16 cellular contexts compared by ENCODE assay signal in the genomic region with DNA sequence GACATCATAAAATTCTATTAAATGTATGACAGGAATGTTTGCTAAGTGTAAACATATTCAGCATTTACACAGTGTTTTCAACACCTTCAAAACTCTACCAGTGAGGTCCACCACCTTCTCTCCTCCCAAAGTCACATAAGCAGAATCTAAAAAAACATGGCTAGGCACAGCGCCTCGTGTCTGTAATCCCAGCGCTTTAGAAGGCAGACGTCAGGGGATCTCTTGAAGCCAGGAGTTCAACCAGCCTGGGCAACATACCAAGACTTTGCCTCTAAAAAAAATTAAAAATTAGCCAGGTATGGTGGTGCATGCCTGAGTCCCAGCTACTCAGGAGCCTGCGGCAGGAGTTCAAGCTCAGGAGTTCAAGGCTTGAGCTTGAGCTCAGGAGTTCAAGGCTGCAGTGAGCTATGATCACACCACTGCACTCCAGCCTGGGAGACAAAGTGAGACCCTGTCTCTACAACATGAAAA. TPM values are rescaled to one million over a fixed set of nuclear protein-coding genes. Genes with fewer than 3 reads are reported as not detected.
DNase-seq lines count a peak whose midpoint lies in the region; ATAC-seq and TF ChIP-seq lines count a peak whose summit lies in the region.
"Had no signal": no experiment of that assay in that cellular context is flagged by ENCODE, and none has a peak within 500 bp of the region (broad histone marks: within the 10 kb centered on the region; RNA-seq: fewer than 3 reads in every experiment).

No MANE protein-coding gene starts in this region.

- H3K9me3 ChIP-seq in AG04450 (ENCODE audit: control insufficient read depth, insufficient read depth, low read length) (no peaks in the 10 kb centered on the region), osteoblast (ENCODE audit: low read depth, low read length) (no peaks in the 10 kb centered on the region)
- H3K9me3 ChIP-seq: ascending aorta; BLaER1 treated with 17β-estradiol and CSF1 and Interleukin-3, amounts not matched to agents 10 nM and 100 nM; SK-N-SH had no signal

- H3K4me3 ChIP-seq in AG04450 (ENCODE audit: low read depth, low read length) = no peak overlapping the region
- no peak overlapping the region for H3K4me3 ChIP-seq in osteoblast (ENCODE audit: insufficient read depth, low read length)
- H3K4me3 ChIP-seq: ascending aorta; BLaER1 treated with 17β-estradiol and CSF1 and Interleukin-3, amounts not matched to agents 10 nM and 100 nM had no signal

- no peaks in the 10 kb centered on the region; the same call in 1 of the 2 replicates for H3K36me3 Mint-ChIP-seq in HFFc6 (ENCODE audit: low read depth)
- H3K36me3 Mint-ChIP-seq in glutamatergic neuron (ENCODE audit: unreplicated experiment) = no peaks in the 10 kb centered on the region
- no peaks in the 10 kb centered on the region for H3K36me3 Mint-ChIP-seq in activated naive CD4-positive, alpha-beta T cell treated with anti-CD3 and anti-CD28 coated beads for 36 hours (ENCODE audit: low read depth)

- TF ChIP-seq CTCF in AG04450 (IDR thresholded peaks at IDR 0.05; ENCODE audit: low read depth, low read length) (no peak), HFFc6 (IDR thresholded peaks at IDR 0.05) (no peak), osteoblast (IDR thresholded peaks at IDR 0.05; ENCODE audit: extremely low read depth, low read depth, low read length) (no peak), glutamatergic neuron (IDR thresholded peaks at IDR 0.05; ENCODE audit: partially characterized antibody, unreplicated experiment) (no peak)

- no peak overlapping the region for H2AFZ ChIP-seq in osteoblast (ENCODE audit: low read length)

- no peak overlapping the region for H3K4me3 Mint-ChIP-seq in HFFc6
- H3K4me3 Mint-ChIP-seq in glutamatergic neuron (ENCODE audit: unreplicated experiment) = no peak overlapping the region
- H3K4me3 Mint-ChIP-seq in activated naive CD4-positive, alpha-beta T cell treated with anti-CD3 and anti-CD28 coated beads for 36 hours = no peak overlapping the region
- H3K4me3 Mint-ChIP-seq: activated B cell treated with CpG ODN at 0.5 μM for 24 hours; naive thymus-derived CD8-positive, alpha-beta T cell had no signal

- H3K9me3 Mint-ChIP-seq in HFFc6 = no peaks in the 10 kb centered on the region
- no peaks in the 10 kb centered on the region for H3K9me3 Mint-ChIP-seq in glutamatergic neuron (ENCODE audit: unreplicated experiment)
- no peaks in the 10 kb centered on the region for H3K9me3 Mint-ChIP-seq in activated naive CD4-positive, alpha-beta T cell treated with anti-CD3 and anti-CD28 coated beads for 36 hours
- H3K9me3 Mint-ChIP-seq: activated B cell treated with CpG ODN at 0.5 μM for 24 hours; naive thymus-derived CD8-positive, alpha-beta T cell had no signal

- H3K27me3 Mint-ChIP-seq in HFFc6 (ENCODE audit: insufficient read depth) = no peaks in the 10 kb centered on the region
- no peaks in the 10 kb centered on the region for H3K27me3 Mint-ChIP-seq in glutamatergic neuron (ENCODE audit: unreplicated experiment)
- no peaks in the 10 kb centered on the region for H3K27me3 Mint-ChIP-seq in activated naive CD4-positive, alpha-beta T cell treated with anti-CD3 and anti-CD28 coated beads for 36 hours (ENCODE audit: low read depth)
- H3K27me3 Mint-ChIP-seq: activated B cell treated with CpG ODN at 0.5 μM for 24 hours; naive thymus-derived CD8-positive, alpha-beta T cell had no signal

- CTCF ChIA-PET in AG04450 (lab: Charles Lee) = no interaction called here
- CTCF ChIA-PET in activated naive CD4-positive, alpha-beta T cell treated with anti-CD3 and anti-CD28 coated beads for 36 hours (lab: Charles Lee) = no interaction called here

- H4K20me1 ChIP-seq in osteoblast (ENCODE audit: insufficient read depth, low read length) = peaks cover 52% of the 10 kb centered on the region

- no peaks in the 10 kb centered on the region for H3K27me3 ChIP-seq in AG04450 (ENCODE audit: control insufficient read depth, insufficient read depth, low read length)
- H3K27me3 ChIP-seq in osteoblast (ENCODE audit: insufficient read depth, low read length) = no peaks in the 10 kb centered on the region
- H3K27me3 ChIP-seq: ascending aorta; BLaER1 treated with 17β-estradiol and CSF1 and Interleukin-3, amounts not matched to agents 10 nM and 100 nM had no signal

- H3K36me3 ChIP-seq in osteoblast (ENCODE audit: insufficient read depth, low read length) = no peaks in the 10 kb centered on the region
- H3K36me3 ChIP-seq: ascending aorta had no signal

- H3K4me1 Mint-ChIP-seq in HFFc6 (ENCODE audit: low read depth) (peaks cover 34% of the 10 kb centered on the region), glutamatergic neuron (ENCODE audit: low read depth, unreplicated experiment) (no peaks in the 10 kb centered on the region)
- H3K4me1 Mint-ChIP-seq in activated naive CD4-positive, alpha-beta T cell treated with anti-CD3 and anti-CD28 coated beads for 36 hours (ENCODE audit: low read depth) = peaks cover 17% of the 10 kb centered on the region

- ATAC-seq in SK-N-SH treated with all-trans-retinoic acid at 6 μM for 48 hours (no peak), GM21390 (IDR thresholded peaks at IDR 0.05; ENCODE audit: unreplicated experiment) (no peak)
- ATAC-seq: naive thymus-derived CD8-positive, alpha-beta T cell had no signal

- H3K4me1 ChIP-seq in osteoblast (ENCODE audit: insufficient read depth, low read length) = peaks cover 30% of the 10 kb centered on the region

- intact Hi-C loops in activated naive CD4-positive, alpha-beta T cell treated with anti-CD3 and anti-CD28 coated beads for 36 hours (cut with micrococcal nuclease) = no loop called here

- POLR2A ChIA-PET in AG04450 (lab: Yijun Ruan, JAX) = no interaction called here

- DNase-seq in AG04450 (ENCODE audit: low read depth, low spot score) = no peak
- DNase-seq in HFFc6 = no peak
- DNase-seq in glomerular visceral epithelial cell (ENCODE audit: extremely low spot score) = peak; percentile 31
- DNase-seq in osteoblast (ENCODE audit: insufficient read length, low spot score, missing footprints) = no peak
- DNase-seq in glutamatergic neuron = no peak
- no peak for DNase-seq in activated naive CD4-positive, alpha-beta T cell treated with anti-CD3 and anti-CD28 coated beads for 36 hours
- DNase-seq: activated B cell treated with CpG ODN at 0.5 μM for 24 hours; activated T-cell treated with anti-CD3 and anti-CD28 coated beads, Interleukin-2, amount 50 U/mL, for 1 hour; KG1; naive thymus-derived CD8-positive, alpha-beta T cell; NCI-H1694; SK-N-SH had no signal

- peak overlapping the region; percentile 44; the same call in 1 of the 2 replicates for H3K27ac Mint-ChIP-seq in HFFc6
- H3K27ac Mint-ChIP-seq in glutamatergic neuron (ENCODE audit: unreplicated experiment) = no peak overlapping the region
- no peak overlapping the region for H3K27ac Mint-ChIP-seq in activated naive CD4-positive, alpha-beta T cell treated with anti-CD3 and anti-CD28 coated beads for 36 hours

- peaks cover 99% of the 10 kb centered on the region for H3K79me2 ChIP-seq in osteoblast (ENCODE audit: insufficient read depth, low read length)

- H3K27ac ChIP-seq in AG04450 (ENCODE audit: low read depth, low read length) (peak overlapping the region; percentile 25), osteoblast (ENCODE audit: low read depth, low read length) (peak overlapping the region; percentile 9)

- H3K4me2 ChIP-seq in osteoblast (ENCODE audit: insufficient read depth, low read length) = no peak overlapping the region
- H3K4me2 ChIP-seq: SK-N-SH had no signal

TF ChIP-seq in SK-N-SH treated with all-trans-retinoic acid at 6 μM for 48 hours, 23 proteins besides CTCF, POLR2A, EP300 and RAD21 (continues in another document):
- TF ChIP-seq TCF4 (CRISPR knock-in tag; IDR thresholded peaks at IDR 0.05; ENCODE audit: borderline replicate concordance) (no peak), ZNF565 (CRISPR knock-in tag; conservative IDR thresholded peaks at IDR 0.05; ENCODE audit: low read depth) (no peak), OSR1 (CRISPR knock-in tag; IDR thresholded peaks at IDR 0.05) (no peak), ZNF70 (CRISPR knock-in tag; IDR thresholded peaks at IDR 0.05) (no peak)
- TF ChIP-seq, protein P1, sequence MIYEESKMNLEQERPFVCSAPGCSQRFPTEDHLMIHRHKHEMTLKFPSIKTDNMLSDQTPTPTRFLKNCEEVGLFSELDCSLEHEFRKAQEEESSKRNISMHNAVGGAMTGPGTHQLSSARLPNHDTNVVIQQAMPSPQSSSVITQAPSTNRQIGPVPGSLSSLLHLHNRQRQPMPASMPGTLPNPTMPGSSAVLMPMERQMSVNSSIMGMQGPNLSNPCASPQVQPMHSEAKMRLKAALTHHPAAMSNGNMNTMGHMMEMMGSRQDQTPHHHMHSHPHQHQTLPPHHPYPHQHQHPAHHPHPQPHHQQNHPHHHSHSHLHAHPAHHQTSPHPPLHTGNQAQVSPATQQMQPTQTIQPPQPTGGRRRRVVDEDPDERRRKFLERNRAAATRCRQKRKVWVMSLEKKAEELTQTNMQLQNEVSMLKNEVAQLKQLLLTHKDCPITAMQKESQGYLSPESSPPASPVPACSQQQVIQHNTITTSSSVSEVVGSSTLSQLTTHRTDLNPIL (CRISPR knock-in tag; IDR thresholded peaks at IDR 0.05; ENCODE audit: low read depth) = no peak

RNA-seq across cellular contexts. Expression of a gene that starts 30.0 kb away (rescaled TPM):
- 130 and 152 TPM in 2 replicates for polyA plus RNA-seq in AG04450 (2011; rRNA removed)
- 153 and 216 TPM in 2 replicates for polyA minus RNA-seq in AG04450 (2011; rRNA and poly(A)+ RNA removed)
- 10 to 100 TPM; 60.1 to 80.8 (median 71.4) TPM for total RNA-seq in HFFc6 (2021; fragmentation: NEBNext Ultra II Directional; extraction: Animal tissue kit (Norgen Biotek cat#: 25700))
- total RNA-seq in osteoblast (52.5 and 55.7 TPM in 2 replicates), glutamatergic neuron (ENCODE audit: unreplicated experiment) (48.0 TPM)
- total RNA-seq in activated naive CD4-positive, alpha-beta T cell treated with anti-CD3 and anti-CD28 coated beads for 36 hours = 10 to 100 TPM; 24.2 to 26.4 TPM
